ENCODE assay signal across 1 cellular context in genomic region chr12:123102381-123102780, GRCh38.
TF ChIP-seq lines count a peak whose summit lies in the region.

No MANE protein-coding gene starts in this region.

TF ChIP-seq in A549, 52 proteins besides CTCF, POLR2A, EP300 and RAD21 (continued from another document):
- TF ChIP-seq NPAS2 (CRISPR knock-in tag; IDR thresholded peaks at IDR 0.05; ENCODE audit: borderline replicate concordance) (no peak), CHD2 (IDR thresholded peaks at IDR 0.05; ENCODE audit: low read length, partially characterized antibody) (no peak), SREBF2 (IDR thresholded peaks at IDR 0.05) (no peak), NR3C1 (IDR thresholded peaks at IDR 0.05) (no peak)
